ENCODE assay signal across 9 cellular contexts in the genomic region with DNA sequence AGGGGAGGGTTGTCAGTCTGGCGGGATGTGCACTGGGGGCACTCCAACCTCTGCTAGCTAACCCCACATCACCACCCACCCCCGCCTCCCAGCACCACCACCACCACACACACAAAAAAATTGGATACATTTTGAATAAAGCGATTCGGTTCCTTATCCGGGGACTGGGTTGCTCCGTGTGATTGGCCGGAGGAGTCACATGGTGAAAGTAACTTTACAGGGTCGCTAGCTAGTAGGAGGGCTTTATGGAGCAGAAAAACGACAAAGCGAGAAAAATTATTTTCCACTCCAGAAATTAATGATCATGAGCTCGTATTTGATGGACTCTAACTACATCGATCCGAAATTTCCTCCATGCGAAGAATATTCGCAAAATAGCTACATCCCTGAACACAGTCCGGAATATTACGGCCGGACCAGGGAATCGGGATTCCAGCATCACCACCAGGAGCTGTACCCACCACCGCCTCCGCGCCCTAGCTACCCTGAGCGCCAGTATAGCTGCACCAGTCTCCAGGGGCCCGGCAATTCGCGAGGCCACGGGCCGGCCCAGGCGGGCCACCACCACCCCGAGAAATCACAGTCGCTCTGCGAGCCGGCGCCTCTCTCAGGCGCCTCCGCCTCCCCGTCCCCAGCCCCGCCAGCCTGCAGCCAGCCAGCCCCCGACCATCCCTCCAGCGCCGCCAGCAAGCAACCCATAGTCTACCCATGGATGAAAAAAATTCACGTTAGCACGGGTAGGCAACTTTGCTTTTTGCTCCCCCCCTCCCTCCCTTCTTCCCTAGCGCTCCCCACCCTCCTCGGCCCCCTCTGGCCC. TPM values are rescaled to one million over a fixed set of nuclear protein-coding genes. Genes with fewer than 3 reads are reported as not detected.
DNase-seq lines count a peak whose midpoint lies in the region; ATAC-seq, FAIRE-seq and TF ChIP-seq lines count a peak whose summit lies in the region.
"Had no signal": no experiment of that assay in that cellular context is flagged by ENCODE, and none has a peak within 500 bp of the region (broad histone marks: within the 10 kb centered on the region; RNA-seq: fewer than 3 reads in every experiment).

A gene (plus strand): TSS at position 211 of the 817 bp plus-strand sequence. CDS start 88 bp downstream, at position 299.

- no peak; the same call in none of the 2 replicates for ATAC-seq in IMR-90 (ENCODE audit: low read depth)
- ATAC-seq: HCT116 had no signal

- H3K27ac ChIP-seq in IMR-90 (ENCODE audit: insufficient read depth, low read length) = no peak within 1 kb of the TSS
- H3K27ac ChIP-seq in brain microvascular endothelial cell = no peak within 1 kb of the TSS
- H3K27ac ChIP-seq in urinary bladder (ENCODE audit: low read depth) = no peak within 1 kb of the TSS

- H3K4me3 ChIP-seq in IMR-90 (ENCODE audit: insufficient read depth, low read depth, low read length) (peak within 1 kb of the TSS; percentile 15; the same call in 1 of the 2 replicates), brain microvascular endothelial cell (ENCODE audit: low read depth, low read length) (peak within 1 kb of the TSS; percentile 31), urinary bladder (ENCODE audit: low read depth, low read length) (peak within 1 kb of the TSS; percentile 23)

- H3K27me3 ChIP-seq in IMR-90 (ENCODE audit: control insufficient read depth, insufficient read depth, low read length) (peaks cover 72% of the 10 kb centered on the region), brain microvascular endothelial cell (replicated peaks) (peaks cover 82% of the 10 kb centered on the region)

- H3K56ac ChIP-seq in IMR-90 (ENCODE audit: extremely low read depth, insufficient read depth, low read length) = no peak within 1 kb of the TSS

- H3K9me3 ChIP-seq in IMR-90 (ENCODE audit: control insufficient read depth, insufficient read depth, low read length) = no peaks in the 10 kb centered on the region

- H2AFZ ChIP-seq in IMR-90 (replicated peaks; ENCODE audit: low read length, poor library complexity) = peak within 1 kb of the TSS; percentile 63

- H3K18ac ChIP-seq in IMR-90 (ENCODE audit: low read depth, low read length) = no peak within 1 kb of the TSS

- in situ Hi-C loops in IMR-90 (cut with MboI; ENCODE audit: low sequenced_read_pairs) (no loop called here), brain microvascular endothelial cell (cut with HindIII; ENCODE audit: low pct_ligation_motif_present, low sequenced_read_pairs) (no loop called here)

- DNase-seq in Ammon's horn (ENCODE audit: low spot score) (peak; percentile 17), GM19239 (ENCODE audit: insufficient read length, low spot score) (no peak), IMR-90 (peak; percentile 1), brain microvascular endothelial cell (no peak), mesenteric fat pad (ENCODE audit: low spot score) (peak; percentile 88), DMS153 treated with DMSO at 0.1 percent for 48 hours (lab: John Stamatoyannopoulos, UW; ENCODE audit: unreplicated experiment) (no peak), NCI-H774 (lab: John Stamatoyannopoulos, UW) (no peak)

- H2BK15ac ChIP-seq in IMR-90 (ENCODE audit: low read depth, low read length) = no peak within 1 kb of the TSS

- H3K79me1 ChIP-seq in IMR-90 (ENCODE audit: low read depth in 1 of 2, low read length in 2 of 2) = no peaks in the 10 kb centered on the region

- no peak within 1 kb of the TSS for H2BK20ac ChIP-seq in IMR-90 (ENCODE audit: low read depth, low read length)

- no peaks in the 10 kb centered on the region for H3K9me1 ChIP-seq in IMR-90 (ENCODE audit: insufficient read depth, low read length)

- H3K4me1 ChIP-seq in IMR-90 (ENCODE audit: control insufficient read depth, insufficient read depth, low read length) = no peaks in the 10 kb centered on the region
- peaks cover 1% of the 10 kb centered on the region for H3K4me1 ChIP-seq in urinary bladder (ENCODE audit: insufficient read depth)

- H3K9ac ChIP-seq in IMR-90 (ENCODE audit: low read depth, low read length) = no peak within 1 kb of the TSS

- peak within 1 kb of the TSS; percentile 37; the same call in 1 of the 2 replicates for H3K4me2 ChIP-seq in IMR-90 (ENCODE audit: low read depth, low read length)

- BruUV-seq in IMR-90 (replicated peaks; lab: Mats Ljungman, UMichigan) = no TSS peak

- TF ChIP-seq POLR2A in IMR-90 (IDR thresholded peaks at IDR 0.05; ENCODE audit: low read depth, low read length) = no peak

- no peak within 1 kb of the TSS for H3K23ac ChIP-seq in IMR-90 (ENCODE audit: low read depth, low read length)

- dilution Hi-C loops in IMR-90 (cut with HindIII; ENCODE audit: low sequenced_read_pairs, unreplicated experiment) = no loop called here

- intact Hi-C loops in IMR-90 (cut with micrococcal nuclease) = no loop called here

- no peak for TF ChIP-seq RAD21 in IMR-90 (IDR thresholded peaks at IDR 0.05; ENCODE audit: low read length)

- no peak within 1 kb of the TSS for H4K91ac ChIP-seq in IMR-90 (ENCODE audit: insufficient read depth, low read depth, low read length)

- no peak within 1 kb of the TSS for H4K8ac ChIP-seq in IMR-90 (ENCODE audit: low read depth in 2 of 2, low read length in 2 of 2)

- no peak within 1 kb of the TSS for H2AK5ac ChIP-seq in IMR-90 (ENCODE audit: low read depth, low read length)

- FAIRE-seq in GM19239 (lab: Jason Lieb, UNC) = peak; percentile 39

- TF ChIP-seq CTCF in IMR-90 (conservative IDR thresholded peaks at IDR 0.05; ENCODE audit: low read depth, low read length) = no peak
- no peak for TF ChIP-seq CTCF in brain microvascular endothelial cell (IDR thresholded peaks at IDR 0.05; ENCODE audit: low read depth, low read length, missing control alignments)

- H3K4ac ChIP-seq in IMR-90 (ENCODE audit: low read depth, low read length) = no peak within 1 kb of the TSS

- no peak within 1 kb of the TSS for H2AK9ac ChIP-seq in IMR-90 (replicated peaks; ENCODE audit: low read depth, low read length, poor library complexity)

- no peak within 1 kb of the TSS for H2BK120ac ChIP-seq in IMR-90 (ENCODE audit: low read depth, low read length)

- CTCF ChIA-PET in IMR-90 (lab: Yijun Ruan, JAX) = interaction anchor here (0.6 kb wide), 1 partner anchor 257 kb away, joined by 3 read pairs; no protein-coding TSS in a partner anchor

- H4K20me1 ChIP-seq in IMR-90 (ENCODE audit: insufficient read depth, low read length) = no peaks in the 10 kb centered on the region

- H3K36me3 ChIP-seq in IMR-90 (ENCODE audit: control insufficient read depth, insufficient read depth, low read length) (no peaks in the 10 kb centered on the region), brain microvascular endothelial cell (replicated peaks) (no peaks in the 10 kb centered on the region), urinary bladder (ENCODE audit: insufficient read depth) (no peaks in the 10 kb centered on the region)

- no peak within 1 kb of the TSS for H4K5ac ChIP-seq in IMR-90 (ENCODE audit: low read depth, low read length)

- POLR2A ChIA-PET in IMR-90 (lab: Charles Lee; ENCODE audit: unreplicated experiment) = interaction anchor here (1.0 kb wide), 1 partner anchor 120 kb away, joined by 3 read pairs; no protein-coding TSS in a partner anchor

- 0% methylated on average over 8 of the region's 45 CpGs; no CpG with 5 or more reads in 1 of the 2 experiments for WGBS in IMR-90 (ENCODE audit: extremely low coverage in 2 of 2, insufficient read length in 1 of 2), 2 experiments
- WGBS in urinary bladder = 7% methylated on average over 45 of the region's 45 CpGs

- no peak within 1 kb of the TSS for H2BK5ac ChIP-seq in IMR-90 (ENCODE audit: low read depth, low read length, poor library complexity, severe bottlenecking)

- no peak within 1 kb of the TSS for H3K14ac ChIP-seq in IMR-90 (replicated peaks; ENCODE audit: low read depth, low read length)

TF ChIP-seq in IMR-90, 13 proteins besides CTCF, POLR2A, EP300 and RAD21:
- TF ChIP-seq MAZ (IDR thresholded peaks at IDR 0.05; ENCODE audit: borderline replicate concordance, low read depth, low read length) = no peak
- TF ChIP-seq NFE2L2 (IDR thresholded peaks at IDR 0.05; ENCODE audit: low read depth, low read length) = no peak
- TF ChIP-seq, protein P1, sequence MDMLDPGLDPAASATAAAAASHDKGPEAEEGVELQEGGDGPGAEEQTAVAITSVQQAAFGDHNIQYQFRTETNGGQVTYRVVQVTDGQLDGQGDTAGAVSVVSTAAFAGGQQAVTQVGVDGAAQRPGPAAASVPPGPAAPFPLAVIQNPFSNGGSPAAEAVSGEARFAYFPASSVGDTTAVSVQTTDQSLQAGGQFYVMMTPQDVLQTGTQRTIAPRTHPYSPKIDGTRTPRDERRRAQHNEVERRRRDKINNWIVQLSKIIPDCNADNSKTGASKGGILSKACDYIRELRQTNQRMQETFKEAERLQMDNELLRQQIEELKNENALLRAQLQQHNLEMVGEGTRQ (IDR thresholded peaks at IDR 0.05; ENCODE audit: low read depth, low read length) = 0 out of 2 replicates have a peak, but pooled peaks have one; percentile 28

RNA-seq across cellular contexts. Expression of the gene that starts here (rescaled TPM):
- under 0.01 TPM in 1 of 2 replicates, not detected in the other for total RNA-seq in IMR-90 (2012; rRNA removed)
- polyA plus RNA-seq in IMR-90 (2012; rRNA removed) = 0.23 and 0.26 TPM in 2 replicates
- 0.18 and 0.31 TPM in 2 replicates for polyA plus RNA-seq in IMR-90 (2012; cell fraction: cytosol; rRNA removed)
- polyA plus RNA-seq in IMR-90 (2012; cell fraction: nucleus; rRNA removed; ENCODE audit: low replicate concordance) = 0.71 and 1.5 TPM in 2 replicates
- 2.2 TPM for total RNA-seq in mesenteric fat pad
- 1.6 TPM for total RNA-seq in urinary bladder
- polyA plus RNA-seq in urinary bladder = 0.58 TPM

Comparison
In these comparisons a context has a peak if more than half of its experiments do, and no peak if none do; other contexts are left out.
1. DNase-seq: peak in Ammon's horn (single experiment), IMR-90 (single experiment) and mesenteric fat pad (single experiment); none in GM19239 (single experiment), brain microvascular endothelial cell (single experiment), DMS153 treated with DMSO at 0.1 percent for 48 hours (single experiment) and NCI-H774 (single experiment).
2. Peak in every context shown above with its lines, with median percentiles within 50 percentile points of each other: H3K4me3 ChIP-seq.